In genomic region chr12:95582230-95583058, GRCh38 we compare ENCODE assay signal across 1 cellular context.
TF ChIP-seq lines count a peak whose summit lies in the region.

No MANE protein-coding gene starts in this region.

TF ChIP-seq in SK-N-SH treated with all-trans-retinoic acid at 6 μM for 48 hours, 23 proteins besides CTCF, POLR2A, EP300 and RAD21 (continued from another document):
- TF ChIP-seq PPARA (CRISPR knock-in tag; IDR thresholded peaks at IDR 0.05; ENCODE audit: borderline replicate concordance) (no peak), TCF4 (CRISPR knock-in tag; IDR thresholded peaks at IDR 0.05; ENCODE audit: borderline replicate concordance) (no peak), GLIS3 (CRISPR knock-in tag; IDR thresholded peaks at IDR 0.05) (no peak), SNAI2 (CRISPR knock-in tag; IDR thresholded peaks at IDR 0.05) (no peak), ZNF70 (CRISPR knock-in tag; IDR thresholded peaks at IDR 0.05) (no peak), ZFP3 (CRISPR knock-in tag; IDR thresholded peaks at IDR 0.05) (no peak)
